Comparison of ENCODE assay signal across 2 cellular contexts in genomic region chr7:128137096-128137655, GRCh38.
TF ChIP-seq lines count a peak whose summit lies in the region.

No MANE protein-coding gene starts in this region.

TF ChIP-seq in endothelial cell of umbilical vein, 7 proteins besides CTCF, POLR2A, EP300 and RAD21 (continued from another document):
- TF ChIP-seq MAX (IDR thresholded peaks at IDR 0.05; ENCODE audit: insufficient read depth, insufficient read length) (peak; percentile 29), MYC (IDR thresholded peaks at IDR 0.05; ENCODE audit: low read depth, low read length) (no peak), JUN (IDR thresholded peaks at IDR 0.05; ENCODE audit: borderline replicate concordance, insufficient read depth, insufficient read length, low read depth) (no peak), GATA2 (IDR thresholded peaks at IDR 0.05; ENCODE audit: insufficient read depth, insufficient read length, low read depth, low read length) (no peak)

TF ChIP-seq in SK-N-SH treated with all-trans-retinoic acid at 6 μM for 48 hours, 23 proteins besides CTCF, POLR2A, EP300 and RAD21:
- no peak for TF ChIP-seq POU6F1 (CRISPR knock-in tag; IDR thresholded peaks at IDR 0.05; ENCODE audit: borderline replicate concordance, low read depth)
- TF ChIP-seq ZC3H10 (CRISPR knock-in tag; IDR thresholded peaks at IDR 0.05): no peak
- no peak for TF ChIP-seq ZNF70 (CRISPR knock-in tag; IDR thresholded peaks at IDR 0.05)
- no peak for TF ChIP-seq OSR1 (CRISPR knock-in tag; IDR thresholded peaks at IDR 0.05)
- no peak for TF ChIP-seq ZNF8 (CRISPR knock-in tag; IDR thresholded peaks at IDR 0.05)
- no peak for TF ChIP-seq CSRNP3 (CRISPR knock-in tag; IDR thresholded peaks at IDR 0.05)
